18 cellular contexts compared by ENCODE assay signal in genomic region chr1:27005648-27006496, GRCh38. TPM values are rescaled to one million over a fixed set of nuclear protein-coding genes. Genes with fewer than 3 reads are reported as not detected.
DNase-seq lines count a peak whose midpoint lies in the region; ATAC-seq and TF ChIP-seq lines count a peak whose summit lies in the region.
"Had no signal": no experiment of that assay in that cellular context is flagged by ENCODE, and none has a peak within 500 bp of the region (broad histone marks: within the 10 kb centered on the region; RNA-seq: fewer than 3 reads in every experiment).

No MANE protein-coding gene starts in this region.

- H3K27ac Mint-ChIP-seq in natural killer cell treated with Interleukin-12 subunit alpha and Interleukin-12 subunit beta and Interleukin-15 and Interleukin-18, amount 100 ng/mL, for 72 hours: no peak overlapping the region
- H3K27ac Mint-ChIP-seq: activated CD8-positive, alpha-beta T cell treated with anti-CD3 and anti-CD28 coated beads, Interleukin-2, amount 10 ng/mL, durations not matched to agents 7 days and 5 days; activated T-helper 2 cell treated with anti-CD3 and anti-CD28 coated beads, Interferon-gamma antibody, Interleukin-2, Interleukin-4, amounts not matched to agents 10 μg/mL and 5 μg/mL and 100 μg/mL, durations not matched to agents 14 hours and 24 hours and 36 hours; B cell; stimulated activated naive CD8-positive, alpha-beta T cell treated with anti-CD3 and anti-CD28 coated beads, Interleukin-15, Interleukin-2, amounts not matched to agents 100 ng/mL and 50 ng/mL, for 24 hours had no signal

- H3K9me3 Mint-ChIP-seq in natural killer cell treated with Interleukin-12 subunit alpha and Interleukin-12 subunit beta and Interleukin-15 and Interleukin-18, amount 100 ng/mL, for 72 hours: no peaks in the 10 kb centered on the region
- H3K9me3 Mint-ChIP-seq: activated T-helper 2 cell treated with anti-CD3 and anti-CD28 coated beads, Interferon-gamma antibody, Interleukin-2, Interleukin-4, amounts not matched to agents 10 μg/mL and 5 μg/mL and 100 μg/mL, durations not matched to agents 14 hours and 24 hours and 36 hours; naive B cell; stimulated activated naive CD8-positive, alpha-beta T cell treated with anti-CD3 and anti-CD28 coated beads, Interleukin-15, Interleukin-2, amounts not matched to agents 100 ng/mL and 50 ng/mL, for 24 hours had no signal

- no peak overlapping the region for H3K4me3 Mint-ChIP-seq in natural killer cell treated with Interleukin-12 subunit alpha and Interleukin-12 subunit beta and Interleukin-15 and Interleukin-18, amount 100 ng/mL, for 72 hours
- H3K4me3 Mint-ChIP-seq: activated CD8-positive, alpha-beta T cell treated with anti-CD3 and anti-CD28 coated beads, Interleukin-2, amount 10 ng/mL, durations not matched to agents 7 days and 5 days; B cell; naive B cell; stimulated activated naive CD8-positive, alpha-beta T cell treated with anti-CD3 and anti-CD28 coated beads, Interleukin-15, Interleukin-2, amounts not matched to agents 100 ng/mL and 50 ng/mL, for 24 hours had no signal

- peaks cover 11% of the 10 kb centered on the region; the same call in 1 of the 2 replicates for H3K79me2 ChIP-seq in PC-3 (ENCODE audit: low read length)

- intact Hi-C loops in PC-3 (cut with micrococcal nuclease): no loop called here
- intact Hi-C loops in sigmoid colon (cut with DNase I): no loop called here

- BruUV-seq in PC-3 (replicated peaks; lab: Mats Ljungman, UMichigan): no TSS peak

- no peak overlapping the region for H3K4me2 ChIP-seq in PC-3 (ENCODE audit: low read length)

- DNase-seq in GM10266 (ENCODE audit: extremely low spot score) (peak; percentile 9), PC-3 (peak; percentile 59), foreskin fibroblast (peak; percentile 37 to 60), sigmoid colon (no peak), activated T-cell treated with anti-CD3 and anti-CD28 coated beads for 4 hours (no peak)
- no peak for DNase-seq in natural killer cell treated with Interleukin-12 subunit alpha and Interleukin-12 subunit beta and Interleukin-15 and Interleukin-18, amount 100 ng/mL, for 72 hours (ENCODE audit: low spot score)
- DNase-seq: activated CD8-positive, alpha-beta T cell treated with anti-CD3 and anti-CD28 coated beads, Interleukin-2, amount 10 ng/mL, durations not matched to agents 7 days and 5 days; anterior cingulate cortex; glutamatergic neuron; kidney glomerular epithelial cell; naive B cell; posterior cingulate gyrus; RPMI8226 had no signal

- H3K4me1 ChIP-seq in PC-3 (ENCODE audit: insufficient read depth, low read length) (peaks cover 62% of the 10 kb centered on the region), sigmoid colon (peaks cover 0 to 98% (median 96%) of the 10 kb centered on the region in 4 donors)

- POLR2A ChIA-PET in PC-3 (lab: Charles Lee; ENCODE audit: unreplicated experiment): no interaction called here

- no peak overlapping the region for H3K9ac ChIP-seq in PC-3 (ENCODE audit: low read length)

- peak; percentile 2; the same call in 1 of the 2 replicates for ATAC-seq in PC-3
- no peak for ATAC-seq in natural killer cell treated with Interleukin-12 subunit alpha and Interleukin-12 subunit beta and Interleukin-15 and Interleukin-18, amount 100 ng/mL, for 72 hours
- no peak for ATAC-seq in HG03045 (IDR thresholded peaks at IDR 0.05; ENCODE audit: unreplicated experiment)
- ATAC-seq: activated CD8-positive, alpha-beta T cell treated with anti-CD3 and anti-CD28 coated beads, Interleukin-2, amount 10 ng/mL, durations not matched to agents 7 days and 5 days had no signal

- H3F3A ChIP-seq in PC-3 (ENCODE audit: low read length, unreplicated experiment): peaks cover 7% of the 10 kb centered on the region

- H3K27me3 ChIP-seq in PC-3 (ENCODE audit: low read length) (no peaks in the 10 kb centered on the region), sigmoid colon (no peaks in the 10 kb centered on the region)

- no peak for TF ChIP-seq CTCF in GM10266 (IDR thresholded peaks at IDR 0.05; ENCODE audit: control insufficient read depth, insufficient read depth, low read depth, missing control alignments)
- no peak for TF ChIP-seq CTCF in PC-3 (conservative IDR thresholded peaks at IDR 0.05; ENCODE audit: low read depth, low read length)
- no peak for TF ChIP-seq CTCF in foreskin fibroblast (IDR thresholded peaks at IDR 0.05; ENCODE audit: low read depth, low read length)
- no peak for TF ChIP-seq CTCF in sigmoid colon (IDR thresholded peaks at IDR 0.05)

- H2AFZ ChIP-seq in PC-3 (ENCODE audit: low read length): no peak overlapping the region

- no peaks in the 10 kb centered on the region for H3K36me3 Mint-ChIP-seq in natural killer cell treated with Interleukin-12 subunit alpha and Interleukin-12 subunit beta and Interleukin-15 and Interleukin-18, amount 100 ng/mL, for 72 hours
- H3K36me3 Mint-ChIP-seq: naive B cell had no signal

- H4K20me1 ChIP-seq in PC-3 (ENCODE audit: low read length): no peaks in the 10 kb centered on the region

- H3K9me2 ChIP-seq in PC-3 (replicated peaks; ENCODE audit: low read length): no peaks in the 10 kb centered on the region

- H3K4me3 ChIP-seq in PC-3 (ENCODE audit: low read length) (no peak overlapping the region), foreskin fibroblast (ENCODE audit: low read depth in 1 of 2, low read length in 2 of 2) (no peak overlapping the region), sigmoid colon (no peak overlapping the region)

- CTCF ChIA-PET in PC-3 (lab: Charles Lee): interaction anchor here (0.7 kb wide), 1 partner anchor 39 kb away, joined by 3 read pairs; no protein-coding TSS in a partner anchor

- no peak for TF ChIP-seq POLR2A in sigmoid colon (IDR thresholded peaks at IDR 0.05)

- no peaks in the 10 kb centered on the region for H3K4me1 Mint-ChIP-seq in natural killer cell treated with Interleukin-12 subunit alpha and Interleukin-12 subunit beta and Interleukin-15 and Interleukin-18, amount 100 ng/mL, for 72 hours (ENCODE audit: low read depth in 2 of 2)

- H3K9me3 ChIP-seq in PC-3 (ENCODE audit: low read length) (no peaks in the 10 kb centered on the region), sigmoid colon (no peaks in the 10 kb centered on the region)

- TF ChIP-seq EP300 in sigmoid colon (IDR thresholded peaks at IDR 0.05): no peak

- peaks cover 6 to 9% of the 10 kb centered on the region in 2 donors for H3K27me3 Mint-ChIP-seq in natural killer cell treated with Interleukin-12 subunit alpha and Interleukin-12 subunit beta and Interleukin-15 and Interleukin-18, amount 100 ng/mL, for 72 hours

- H3K36me3 ChIP-seq in PC-3 (ENCODE audit: low read depth, low read length): 0 out of 2 replicates have a peak, but pooled peaks cover 4% of the 10 kb centered on the region
- H3K36me3 ChIP-seq in sigmoid colon: peaks cover 8 to 33% (median 16%) of the 10 kb centered on the region in 4 donors

- H3K27ac ChIP-seq in PC-3 (ENCODE audit: low read length) (no peak overlapping the region), sigmoid colon (peak overlapping the region; percentile 87 to 98 (median 97))
- H3K27ac ChIP-seq: VCaP had no signal

- WGBS in sigmoid colon, 2 donors: 94 to 95% methylated on average over 48 of the region's 48 CpGs

RNA-seq across cellular contexts. Expression of gene TENT5B, which starts 6.8 kb away (rescaled TPM):
- total RNA-seq in PC-3 (2014; rRNA removed): 20.0 and 21.4 TPM in 2 replicates
- 100 to 1,000 TPM in 2 of 4 donors, 10 to 100 TPM in 2; 24.0 to 111 (median 86.4) TPM for total RNA-seq in sigmoid colon
- 1 to 10 TPM in 1 of 3 donors, under 1 TPM in 1, not detected in 1; 0.60 to 5.7 TPM for polyA plus RNA-seq in sigmoid colon
- total RNA-seq in natural killer cell treated with Interleukin-12 subunit alpha and Interleukin-12 subunit beta and Interleukin-15 and Interleukin-18, amount 100 ng/mL, for 72 hours: not detected
- total RNA-seq: activated CD8-positive, alpha-beta T cell treated with anti-CD3 and anti-CD28 coated beads, Interleukin-2, amount 10 ng/mL, durations not matched to agents 7 days and 5 days; activated T-helper 2 cell treated with anti-CD3 and anti-CD28 coated beads, Interferon-gamma antibody, Interleukin-2, Interleukin-4, amounts not matched to agents 10 μg/mL and 5 μg/mL and 100 μg/mL, durations not matched to agents 14 hours and 24 hours and 36 hours had no signal

RNA-seq across cellular contexts. Expression of gene TRNP1, which starts 12.4 kb away (rescaled TPM):
- 108 and 109 TPM in 2 replicates for total RNA-seq in PC-3 (2014; rRNA removed)
- 10 to 100 TPM; 15.5 to 29.6 (median 20.2) TPM for total RNA-seq in sigmoid colon
- 10 to 100 TPM in 1 of 3 donors, 1 to 10 TPM in 2; 3.0 to 10.8 (median 4.3) TPM for polyA plus RNA-seq in sigmoid colon
- under 1 TPM; 0.28 to 0.55 TPM for total RNA-seq in natural killer cell treated with Interleukin-12 subunit alpha and Interleukin-12 subunit beta and Interleukin-15 and Interleukin-18, amount 100 ng/mL, for 72 hours
- total RNA-seq: activated CD8-positive, alpha-beta T cell treated with anti-CD3 and anti-CD28 coated beads, Interleukin-2, amount 10 ng/mL, durations not matched to agents 7 days and 5 days had no signal

RNA-seq across cellular contexts. Expression of gene KDF1, which starts 45.6 kb away (rescaled TPM):
- 21.7 and 22.9 TPM in 2 replicates for total RNA-seq in PC-3 (2014; rRNA removed)
- not detected for total RNA-seq in sigmoid colon
- polyA plus RNA-seq in sigmoid colon: 10 to 100 TPM; 15.0 to 26.8 (median 20.4) TPM
- total RNA-seq in natural killer cell treated with Interleukin-12 subunit alpha and Interleukin-12 subunit beta and Interleukin-15 and Interleukin-18, amount 100 ng/mL, for 72 hours: not detected
- total RNA-seq: activated CD8-positive, alpha-beta T cell treated with anti-CD3 and anti-CD28 coated beads, Interleukin-2, amount 10 ng/mL, durations not matched to agents 7 days and 5 days; activated T-helper 2 cell treated with anti-CD3 and anti-CD28 coated beads, Interferon-gamma antibody, Interleukin-2, Interleukin-4, amounts not matched to agents 10 μg/mL and 5 μg/mL and 100 μg/mL, durations not matched to agents 14 hours and 24 hours and 36 hours had no signal

Comparison
In these comparisons a context has a peak if more than half of its experiments do, and no peak if none do; other contexts are left out.
1. DNase-seq: peak in GM10266 (single experiment), PC-3 (single experiment) and foreskin fibroblast (2 of 2); none in sigmoid colon (single experiment), natural killer cell treated with Interleukin-12 subunit alpha and Interleukin-12 subunit beta and Interleukin-15 and Interleukin-18, amount 100 ng/mL, for 72 hours (single experiment) and activated T-cell treated with anti-CD3 and anti-CD28 coated beads for 4 hours (single experiment).
2. RNA of gene TENT5B, which starts 6.8 kb away (total RNA-seq): 24.0 to 111 TPM in sigmoid colon and 20.0 to 21.4 TPM in PC-3; not detected in natural killer cell treated with Interleukin-12 subunit alpha and Interleukin-12 subunit beta and Interleukin-15 and Interleukin-18, amount 100 ng/mL, for 72 hours; every median in the first group is over 10 times any median in the second.
3. RNA of gene TRNP1, which starts 12.4 kb away (total RNA-seq): 108 to 109 TPM in PC-3 and 15.5 to 29.6 TPM in sigmoid colon; 0.28 to 0.55 TPM in natural killer cell treated with Interleukin-12 subunit alpha and Interleukin-12 subunit beta and Interleukin-15 and Interleukin-18, amount 100 ng/mL, for 72 hours; every median in the first group is over 10 times any median in the second.
4. RNA of gene KDF1, which starts 45.6 kb away (total RNA-seq): 21.7 to 22.9 TPM in PC-3; not detected in sigmoid colon and not detected in natural killer cell treated with Interleukin-12 subunit alpha and Interleukin-12 subunit beta and Interleukin-15 and Interleukin-18, amount 100 ng/mL, for 72 hours; every median in the first group is over 10 times any median in the second.